ENCODE assay signal across 11 cellular contexts in the genomic region with DNA sequence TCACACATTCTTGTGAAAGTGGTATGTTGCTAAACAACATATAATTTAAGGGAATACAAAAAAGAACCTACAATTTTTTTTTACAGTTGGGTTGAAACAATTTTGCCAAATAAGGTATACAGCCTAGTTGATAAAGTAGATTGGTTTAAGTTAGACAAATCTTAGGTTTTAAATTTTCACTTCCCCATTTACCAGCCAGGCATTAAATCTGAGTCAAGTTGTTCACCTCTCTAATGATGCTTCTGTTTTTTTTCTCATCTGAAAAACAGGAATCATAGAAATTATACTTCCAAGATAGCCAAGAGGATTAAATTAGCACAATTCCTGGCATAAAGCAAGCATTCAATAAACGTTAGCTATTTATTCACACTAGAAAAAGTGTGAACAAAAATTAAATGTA. TPM values are rescaled to one million over a fixed set of nuclear protein-coding genes. Genes with fewer than 3 reads are reported as not detected.
A peak's percentile ranks its signal among the peaks of the same experiment; 100 is the strongest.
DNase-seq lines count a peak whose midpoint lies in the region; ATAC-seq and TF ChIP-seq lines count a peak whose summit lies in the region.
"Had no signal": no experiment of that assay in that cellular context is flagged by ENCODE, and none has a peak within 500 bp of the region (broad histone marks: within the 10 kb centered on the region; RNA-seq: fewer than 3 reads in every experiment).

No MANE protein-coding gene starts in this region.

- H3K9me3 Mint-ChIP-seq in natural killer cell treated with Interleukin-12 subunit alpha and Interleukin-12 subunit beta and Interleukin-15 and Interleukin-18, amount 100 ng/mL, for 72 hours = no peaks in the 10 kb centered on the region
- H3K9me3 Mint-ChIP-seq: naive thymus-derived CD8-positive, alpha-beta T cell had no signal

- TF ChIP-seq CTCF in DOHH2 (IDR thresholded peaks at IDR 0.05; ENCODE audit: low read depth, low read length, poor library complexity, severe bottlenecking) (no peak), psoas muscle (IDR thresholded peaks at IDR 0.05) (no peak)

- H3K36me3 Mint-ChIP-seq in natural killer cell treated with Interleukin-12 subunit alpha and Interleukin-12 subunit beta and Interleukin-15 and Interleukin-18, amount 100 ng/mL, for 72 hours = no peaks in the 10 kb centered on the region

- H3K4me1 Mint-ChIP-seq in natural killer cell treated with Interleukin-12 subunit alpha and Interleukin-12 subunit beta and Interleukin-15 and Interleukin-18, amount 100 ng/mL, for 72 hours (ENCODE audit: low read depth in 2 of 2) = peaks cover 14 to 23% of the 10 kb centered on the region in 2 donors

- no peaks in the 10 kb centered on the region for H3K27me3 ChIP-seq in DOHH2 (ENCODE audit: control insufficient read depth, low read length)
- no peaks in the 10 kb centered on the region for H3K27me3 ChIP-seq in psoas muscle (ENCODE audit: insufficient read depth in 3 of 3, low read length in 2 of 3)
- H3K27me3 ChIP-seq: SJCRH30 had no signal

- no peaks in the 10 kb centered on the region for H3K27me3 Mint-ChIP-seq in natural killer cell treated with Interleukin-12 subunit alpha and Interleukin-12 subunit beta and Interleukin-15 and Interleukin-18, amount 100 ng/mL, for 72 hours
- H3K27me3 Mint-ChIP-seq: naive thymus-derived CD8-positive, alpha-beta T cell had no signal

- DNase-seq in natural killer cell treated with Interleukin-12 subunit alpha and Interleukin-12 subunit beta and Interleukin-15 and Interleukin-18, amount 100 ng/mL, for 72 hours (ENCODE audit: low spot score) = no peak
- no peak for DNase-seq in psoas muscle
- no peak for DNase-seq in NCI-H526 treated with DMSO at 0.1 percent for 48 hours (lab: John Stamatoyannopoulos, UW)
- DNase-seq in NCI-H69 (lab: John Stamatoyannopoulos, UW) = no peak
- DNase-seq: naive thymus-derived CD8-positive, alpha-beta T cell; NCI-H1417 treated with DMSO at 0.1 percent for 48 hours; SJCRH30 had no signal

- H3K9me2 ChIP-seq in DOHH2 (replicated peaks; ENCODE audit: control insufficient read depth, low read length) = no peaks in the 10 kb centered on the region

- no peak overlapping the region for H3K4me3 Mint-ChIP-seq in natural killer cell treated with Interleukin-12 subunit alpha and Interleukin-12 subunit beta and Interleukin-15 and Interleukin-18, amount 100 ng/mL, for 72 hours
- H3K4me3 Mint-ChIP-seq: naive thymus-derived CD8-positive, alpha-beta T cell had no signal

- H3K27ac Mint-ChIP-seq in natural killer cell treated with Interleukin-12 subunit alpha and Interleukin-12 subunit beta and Interleukin-15 and Interleukin-18, amount 100 ng/mL, for 72 hours = peak overlapping the region in 1 of 2 donors; percentile 62

- H3F3A ChIP-seq in DOHH2 (ENCODE audit: control insufficient read depth, insufficient read depth) = peaks cover 4% of the 10 kb centered on the region; the same call in 1 of the 2 replicates

- peak overlapping the region; percentile 27; the same call in 1 of the 2 replicates for H3K4me2 ChIP-seq in DOHH2 (ENCODE audit: low read length)

- peak; percentile 87 for ATAC-seq in GM19395 (IDR thresholded peaks at IDR 0.05; ENCODE audit: unreplicated experiment)
- peak; percentile 92 for ATAC-seq in HG02870 (IDR thresholded peaks at IDR 0.05; ENCODE audit: unreplicated experiment)
- peak; percentile 72 for ATAC-seq in HG03575 (IDR thresholded peaks at IDR 0.05; ENCODE audit: extremely low read depth, insufficient number of reproducible peaks, low FRiP score, unreplicated experiment)
- no peak for ATAC-seq in natural killer cell treated with Interleukin-12 subunit alpha and Interleukin-12 subunit beta and Interleukin-15 and Interleukin-18, amount 100 ng/mL, for 72 hours
- ATAC-seq in psoas muscle = no peak
- ATAC-seq: naive thymus-derived CD8-positive, alpha-beta T cell had no signal

- intact Hi-C loops in psoas muscle (cut with DNase I) = no loop called here

- H3K27ac ChIP-seq in DOHH2 (ENCODE audit: low read depth, low read length) (0 out of 2 replicates have a peak overlapping the region, but pooled peaks have one; percentile 19), psoas muscle (no peak overlapping the region)
- H3K27ac ChIP-seq: SJCRH30 had no signal

- WGBS in psoas muscle, 3 donors = 33 to 40% (median 35%) methylated on average over 1 of the region's 1 CpG

- H3K9me3 ChIP-seq in DOHH2 (ENCODE audit: control insufficient read depth, insufficient read depth, low read length) (no peaks in the 10 kb centered on the region), psoas muscle (no peaks in the 10 kb centered on the region)
- H3K9me3 ChIP-seq: SJCRH30 had no signal

- H4K20me1 ChIP-seq in DOHH2 (ENCODE audit: control insufficient read depth, insufficient read depth, low read depth, low read length) = no peaks in the 10 kb centered on the region; the same call in 1 of the 2 replicates

- no peak overlapping the region for H3K4me3 ChIP-seq in DOHH2 (ENCODE audit: low read length)
- no peak overlapping the region for H3K4me3 ChIP-seq in psoas muscle
- H3K4me3 ChIP-seq: SJCRH30 had no signal

- H3K79me2 ChIP-seq in DOHH2 (ENCODE audit: control insufficient read depth, low read length) = peaks cover 42% of the 10 kb centered on the region

- H3K36me3 ChIP-seq in DOHH2 (ENCODE audit: control insufficient read depth, low read length) = peaks cover 36% of the 10 kb centered on the region
- peaks cover 0 to 26% of the 10 kb centered on the region in 2 donors for H3K36me3 ChIP-seq in psoas muscle (ENCODE audit: insufficient read depth in 1 of 2, low read depth in 1 of 2)
- H3K36me3 ChIP-seq: SJCRH30 had no signal

- H3K4me1 ChIP-seq in DOHH2 (ENCODE audit: control insufficient read depth, low read length) = peaks cover 24% of the 10 kb centered on the region
- H3K4me1 ChIP-seq in psoas muscle = peaks cover 4% of the 10 kb centered on the region
- H3K4me1 ChIP-seq: SJCRH30 had no signal

RNA-seq across cellular contexts. Expression of gene ZBTB44, which starts 45.2 kb away (rescaled TPM):
- 10 to 100 TPM; 28.5 to 48.5 TPM for total RNA-seq in natural killer cell treated with Interleukin-12 subunit alpha and Interleukin-12 subunit beta and Interleukin-15 and Interleukin-18, amount 100 ng/mL, for 72 hours
- 10 to 100 TPM; 58.6 to 77.2 (median 71.7) TPM for total RNA-seq in psoas muscle
- 10 to 100 TPM in 2 of 3 donors, 1 to 10 TPM in 1; 8.6 to 47.5 (median 20.6) TPM for polyA plus RNA-seq in psoas muscle

Comparison
In these comparisons a context has a peak if more than half of its experiments do, and no peak if none do; other contexts are left out.
1. ATAC-seq: peak in GM19395 (single experiment), HG02870 (single experiment) and HG03575 (single experiment); none in natural killer cell treated with Interleukin-12 subunit alpha and Interleukin-12 subunit beta and Interleukin-15 and Interleukin-18, amount 100 ng/mL, for 72 hours (0 of 2) and psoas muscle (0 of 4).